1 cellular context compared by ENCODE assay signal in the genomic region with DNA sequence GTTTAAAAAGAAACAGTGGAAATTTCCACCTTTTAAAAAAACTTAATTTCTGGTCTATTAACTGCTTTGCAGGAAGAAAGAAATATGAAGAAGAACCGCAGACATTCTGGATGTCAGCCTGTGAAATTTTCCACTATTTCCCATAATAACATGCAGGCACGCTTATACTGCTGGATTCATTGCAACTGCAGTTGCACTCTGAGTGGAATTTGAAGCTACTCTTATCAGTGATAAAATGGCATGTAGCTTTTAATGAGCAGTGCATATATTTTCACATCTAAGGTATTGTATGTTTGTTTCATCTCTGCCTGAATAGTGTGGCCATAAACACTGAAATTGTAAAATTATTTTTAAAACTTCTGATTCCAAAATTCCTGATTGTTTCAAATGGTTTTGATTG.
TF ChIP-seq lines count a peak whose summit lies in the region.

No MANE protein-coding gene starts in this region.

TF ChIP-seq in HEK293, 187 proteins besides CTCF, POLR2A, EP300 and RAD21 (continued from another document):
- TF ChIP-seq, protein P1, sequence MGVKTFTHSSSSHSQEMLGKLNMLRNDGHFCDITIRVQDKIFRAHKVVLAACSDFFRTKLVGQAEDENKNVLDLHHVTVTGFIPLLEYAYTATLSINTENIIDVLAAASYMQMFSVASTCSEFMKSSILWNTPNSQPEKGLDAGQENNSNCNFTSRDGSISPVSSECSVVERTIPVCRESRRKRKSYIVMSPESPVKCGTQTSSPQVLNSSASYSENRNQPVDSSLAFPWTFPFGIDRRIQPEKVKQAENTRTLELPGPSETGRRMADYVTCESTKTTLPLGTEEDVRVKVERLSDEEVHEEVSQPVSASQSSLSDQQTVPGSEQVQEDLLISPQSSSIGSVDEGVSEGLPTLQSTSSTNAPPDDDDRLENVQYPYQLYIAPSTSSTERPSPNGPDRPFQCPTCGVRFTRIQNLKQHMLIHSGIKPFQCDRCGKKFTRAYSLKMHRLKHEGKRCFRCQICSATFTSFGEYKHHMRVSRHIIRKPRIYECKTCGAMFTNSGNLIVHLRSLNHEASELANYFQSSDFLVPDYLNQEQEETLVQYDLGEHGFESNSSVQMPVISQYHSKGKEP (tag by site-specific recombination; IDR thresholded peaks at IDR 0.05) = peak; percentile 98
- TF ChIP-seq, protein P2, sequence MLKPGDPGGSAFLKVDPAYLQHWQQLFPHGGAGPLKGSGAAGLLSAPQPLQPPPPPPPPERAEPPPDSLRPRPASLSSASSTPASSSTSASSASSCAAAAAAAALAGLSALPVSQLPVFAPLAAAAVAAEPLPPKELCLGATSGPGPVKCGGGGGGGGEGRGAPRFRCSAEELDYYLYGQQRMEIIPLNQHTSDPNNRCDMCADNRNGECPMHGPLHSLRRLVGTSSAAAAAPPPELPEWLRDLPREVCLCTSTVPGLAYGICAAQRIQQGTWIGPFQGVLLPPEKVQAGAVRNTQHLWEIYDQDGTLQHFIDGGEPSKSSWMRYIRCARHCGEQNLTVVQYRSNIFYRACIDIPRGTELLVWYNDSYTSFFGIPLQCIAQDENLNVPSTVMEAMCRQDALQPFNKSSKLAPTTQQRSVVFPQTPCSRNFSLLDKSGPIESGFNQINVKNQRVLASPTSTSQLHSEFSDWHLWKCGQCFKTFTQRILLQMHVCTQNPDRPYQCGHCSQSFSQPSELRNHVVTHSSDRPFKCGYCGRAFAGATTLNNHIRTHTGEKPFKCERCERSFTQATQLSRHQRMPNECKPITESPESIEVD (tag by site-specific recombination; IDR thresholded peaks at IDR 0.05) = peak; percentile 72
- TF ChIP-seq ZNF561 (tag by site-specific recombination; IDR thresholded peaks at IDR 0.05; ENCODE audit: borderline replicate concordance) = no peak
TF ChIP-seq in HEK293: peak in this region for 6.
